Comparison of ENCODE assay signal across 19 cellular contexts in genomic region chr2:234273887-234274584, GRCh38.
DNase-seq lines count a peak whose midpoint lies in the region; TF ChIP-seq lines count a peak whose summit lies in the region.
"Had no signal": no experiment of that assay in that cellular context is flagged by ENCODE, and none has a peak within 500 bp of the region (broad histone marks: within the 10 kb centered on the region; RNA-seq: fewer than 3 reads in every experiment).

No MANE protein-coding gene starts in this region.

- no peaks in the 10 kb centered on the region for H3K4me1 ChIP-seq in MM.1S (ENCODE audit: low read length)

- H3K79me2 ChIP-seq in MM.1S (ENCODE audit: low read length), result no peaks in the 10 kb centered on the region

- H3K36me3 ChIP-seq in MM.1S (replicated peaks; ENCODE audit: insufficient read depth, low read length), result no peaks in the 10 kb centered on the region
- H3K36me3 ChIP-seq: neutrophil had no signal

- H3K4me1 Mint-ChIP-seq in activated naive CD4-positive, alpha-beta T cell treated with anti-CD3 and anti-CD28 coated beads for 36 hours (ENCODE audit: low read depth), result peaks cover 44% of the 10 kb centered on the region
- H3K4me1 Mint-ChIP-seq in activated CD4-positive, alpha-beta memory T cell treated with anti-CD3 and anti-CD28 coated beads, Interleukin-2, amount 10 ng/mL, durations not matched to agents 7 days and 5 days, result peaks cover 79% of the 10 kb centered on the region
- peaks cover 82% of the 10 kb centered on the region for H3K4me1 Mint-ChIP-seq in stimulated activated naive CD8-positive, alpha-beta T cell treated with anti-CD3 and anti-CD28 coated beads, Interleukin-15, Interleukin-2, amounts not matched to agents 100 ng/mL and 50 ng/mL, for 24 hours (ENCODE audit: low read depth)

- no peak overlapping the region for H3K4me2 ChIP-seq in MM.1S (ENCODE audit: low read depth, low read length)

- no peaks in the 10 kb centered on the region for H3K27me3 Mint-ChIP-seq in activated naive CD4-positive, alpha-beta T cell treated with anti-CD3 and anti-CD28 coated beads for 36 hours (ENCODE audit: low read depth)
- no peaks in the 10 kb centered on the region for H3K27me3 Mint-ChIP-seq in activated CD4-positive, alpha-beta memory T cell treated with anti-CD3 and anti-CD28 coated beads, Interleukin-2, amount 10 ng/mL, durations not matched to agents 7 days and 5 days
- no peaks in the 10 kb centered on the region for H3K27me3 Mint-ChIP-seq in stimulated activated naive CD8-positive, alpha-beta T cell treated with anti-CD3 and anti-CD28 coated beads, Interleukin-15, Interleukin-2, amounts not matched to agents 100 ng/mL and 50 ng/mL, for 24 hours

- H3K27ac ChIP-seq in MM.1S (ENCODE audit: low read length), result no peak overlapping the region
- H3K27ac ChIP-seq: neutrophil, RWPE1, VCaP had no signal

- no peaks in the 10 kb centered on the region for H4K20me1 ChIP-seq in MM.1S (ENCODE audit: insufficient read depth, low read length)

- H3K36me3 Mint-ChIP-seq in activated naive CD4-positive, alpha-beta T cell treated with anti-CD3 and anti-CD28 coated beads for 36 hours (ENCODE audit: low read depth), result no peaks in the 10 kb centered on the region
- H3K36me3 Mint-ChIP-seq in activated CD4-positive, alpha-beta memory T cell treated with anti-CD3 and anti-CD28 coated beads, Interleukin-2, amount 10 ng/mL, durations not matched to agents 7 days and 5 days (ENCODE audit: low read depth), result peaks cover 35% of the 10 kb centered on the region
- H3K36me3 Mint-ChIP-seq in stimulated activated naive CD8-positive, alpha-beta T cell treated with anti-CD3 and anti-CD28 coated beads, Interleukin-15, Interleukin-2, amounts not matched to agents 100 ng/mL and 50 ng/mL, for 24 hours (ENCODE audit: low read depth), result peaks cover 9% of the 10 kb centered on the region
- H3K36me3 Mint-ChIP-seq: brain had no signal

- H3K9ac ChIP-seq in MM.1S (ENCODE audit: low read length), result no peak overlapping the region

- POLR2A ChIA-PET in activated CD4-positive, alpha-beta memory T cell treated with anti-CD3 and anti-CD28 coated beads, Interleukin-2, amount 10 ng/mL, durations not matched to agents 7 days and 5 days (lab: Charles Lee), result interaction anchor here (0.7 to 6.4 kb wide), 5 partner anchors 17 to 221 kb away, joined by 3 to 72 read pairs (median 7); partner anchors contain the start of gene ARL4C

- peak; percentile 35 for DNase-seq in activated naive CD4-positive, alpha-beta T cell treated with anti-CD3 and anti-CD28 coated beads for 36 hours
- no peak for DNase-seq in activated naive CD4-positive, alpha-beta T cell treated with anti-CD3 and anti-CD28 coated beads, Interleukin-2, amount 50 U/mL, for 16 hours
- DNase-seq in activated CD4-positive, alpha-beta memory T cell treated with anti-CD3 and anti-CD28 coated beads, Interleukin-2, amount 10 ng/mL, durations not matched to agents 7 days and 5 days, result peak; percentile 54
- peak; percentile 39 for DNase-seq in central memory CD4-positive, alpha-beta T cell
- DNase-seq in GM19238 (ENCODE audit: insufficient read length, low spot score) (no peak), MM.1S (no peak), NCI-H146 treated with DMSO at 0.1 percent for 48 hours (lab: John Stamatoyannopoulos, UW; ENCODE audit: unreplicated experiment) (no peak)
- DNase-seq: EL; foreskin fibroblast; HFFc6; hypothalamus; NCI-H146; NCI-H226; NK-92 treated with Interleukin-12 subunit alpha and Interleukin-12 subunit beta, amount 100 ng/mL, for 24 hours had no signal

- H3K27me3 ChIP-seq in MM.1S (replicated peaks; ENCODE audit: insufficient read depth, low read length), result no peaks in the 10 kb centered on the region

- H3K9me3 ChIP-seq in MM.1S (replicated peaks; ENCODE audit: insufficient read depth, low read length), result no peaks in the 10 kb centered on the region
- H3K9me3 ChIP-seq: neutrophil had no signal

- no peak overlapping the region for H3K4me3 Mint-ChIP-seq in activated naive CD4-positive, alpha-beta T cell treated with anti-CD3 and anti-CD28 coated beads for 36 hours
- peak overlapping the region; percentile 46 for H3K4me3 Mint-ChIP-seq in activated CD4-positive, alpha-beta memory T cell treated with anti-CD3 and anti-CD28 coated beads, Interleukin-2, amount 10 ng/mL, durations not matched to agents 7 days and 5 days
- H3K4me3 Mint-ChIP-seq in stimulated activated naive CD8-positive, alpha-beta T cell treated with anti-CD3 and anti-CD28 coated beads, Interleukin-15, Interleukin-2, amounts not matched to agents 100 ng/mL and 50 ng/mL, for 24 hours, result peak overlapping the region; percentile 54
- H3K4me3 Mint-ChIP-seq: brain, HFFc6 had no signal

- TF ChIP-seq CTCF in MM.1S (IDR thresholded peaks at IDR 0.05; ENCODE audit: low read length), result no peak

- CTCF ChIA-PET in activated naive CD4-positive, alpha-beta T cell treated with anti-CD3 and anti-CD28 coated beads for 36 hours (lab: Charles Lee), result no interaction called here
- CTCF ChIA-PET in activated CD4-positive, alpha-beta memory T cell treated with anti-CD3 and anti-CD28 coated beads, Interleukin-2, amount 10 ng/mL, durations not matched to agents 7 days and 5 days (lab: Charles Lee), result interaction anchor here (0.9 to 3.5 kb wide), 3 partner anchors 15 to 209 kb away, joined by 3 to 22 read pairs (median 4); no protein-coding TSS in a partner anchor

- no peak overlapping the region for H3K4me3 ChIP-seq in MM.1S (ENCODE audit: low read length)

- no peak overlapping the region for H2AFZ ChIP-seq in MM.1S (ENCODE audit: low read length)

- peak overlapping the region; percentile 7 for H3K27ac Mint-ChIP-seq in activated naive CD4-positive, alpha-beta T cell treated with anti-CD3 and anti-CD28 coated beads for 36 hours
- peak overlapping the region; percentile 94 for H3K27ac Mint-ChIP-seq in activated CD4-positive, alpha-beta memory T cell treated with anti-CD3 and anti-CD28 coated beads, Interleukin-2, amount 10 ng/mL, durations not matched to agents 7 days and 5 days
- H3K27ac Mint-ChIP-seq in stimulated activated naive CD8-positive, alpha-beta T cell treated with anti-CD3 and anti-CD28 coated beads, Interleukin-15, Interleukin-2, amounts not matched to agents 100 ng/mL and 50 ng/mL, for 24 hours, result peak overlapping the region; percentile 96
- H3K27ac Mint-ChIP-seq: brain, HFFc6 had no signal

- peaks cover 5% of the 10 kb centered on the region for H3K9me3 Mint-ChIP-seq in activated naive CD4-positive, alpha-beta T cell treated with anti-CD3 and anti-CD28 coated beads for 36 hours
- peaks cover 18% of the 10 kb centered on the region for H3K9me3 Mint-ChIP-seq in activated CD4-positive, alpha-beta memory T cell treated with anti-CD3 and anti-CD28 coated beads, Interleukin-2, amount 10 ng/mL, durations not matched to agents 7 days and 5 days
- H3K9me3 Mint-ChIP-seq in stimulated activated naive CD8-positive, alpha-beta T cell treated with anti-CD3 and anti-CD28 coated beads, Interleukin-15, Interleukin-2, amounts not matched to agents 100 ng/mL and 50 ng/mL, for 24 hours, result peaks cover 6% of the 10 kb centered on the region

- H3F3A ChIP-seq in MM.1S (ENCODE audit: insufficient read depth, low read length), result no peaks in the 10 kb centered on the region

- no peaks in the 10 kb centered on the region for H3K9me2 ChIP-seq in MM.1S (replicated peaks; ENCODE audit: insufficient read depth, low read length)

- intact Hi-C loops in activated naive CD4-positive, alpha-beta T cell treated with anti-CD3 and anti-CD28 coated beads for 36 hours (cut with micrococcal nuclease), result loop anchor here (2.0 to 5.0 kb wide), 2 partner anchors 15 to 282 kb away; no protein-coding TSS in a partner anchor

Comparison
In these comparisons a context has a peak if more than half of its experiments do, and no peak if none do; other contexts are left out.
1. DNase-seq: peak in activated naive CD4-positive, alpha-beta T cell treated with anti-CD3 and anti-CD28 coated beads for 36 hours (single experiment), activated CD4-positive, alpha-beta memory T cell treated with anti-CD3 and anti-CD28 coated beads, Interleukin-2, amount 10 ng/mL, durations not matched to agents 7 days and 5 days (single experiment) and central memory CD4-positive, alpha-beta T cell (single experiment); none in activated naive CD4-positive, alpha-beta T cell treated with anti-CD3 and anti-CD28 coated beads, Interleukin-2, amount 50 U/mL, for 16 hours (single experiment), GM19238 (single experiment), MM.1S (single experiment) and NCI-H146 treated with DMSO at 0.1 percent for 48 hours (single experiment).
2. H3K27ac Mint-ChIP-seq: peak in every context shown above with its lines; median percentile 96 in stimulated activated naive CD8-positive, alpha-beta T cell treated with anti-CD3 and anti-CD28 coated beads, Interleukin-15, Interleukin-2, amounts not matched to agents 100 ng/mL and 50 ng/mL, for 24 hours; 94 in activated CD4-positive, alpha-beta memory T cell treated with anti-CD3 and anti-CD28 coated beads, Interleukin-2, amount 10 ng/mL, durations not matched to agents 7 days and 5 days; 7 in activated naive CD4-positive, alpha-beta T cell treated with anti-CD3 and anti-CD28 coated beads for 36 hours.